Comparison of ENCODE assay signal across 1 cellular context in the genomic region with DNA sequence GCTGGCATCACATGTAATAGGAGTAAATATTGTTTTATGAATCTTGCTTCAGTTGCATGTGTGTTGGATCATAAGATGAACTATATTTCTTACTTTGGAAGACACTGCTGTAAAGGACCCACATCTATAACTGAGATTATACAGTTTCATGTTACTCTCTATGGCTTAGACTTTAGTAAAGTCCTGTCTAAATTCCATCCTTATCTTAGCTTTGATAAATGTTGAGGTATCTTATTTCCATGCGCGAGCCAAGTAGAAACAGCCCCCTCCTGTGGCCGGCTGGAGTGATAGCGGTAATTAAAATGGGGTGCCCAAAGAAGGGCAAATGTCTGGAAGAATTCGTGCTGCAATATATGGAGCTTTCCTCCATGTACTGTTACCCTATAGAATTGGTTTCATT.
TF ChIP-seq lines count a peak whose summit lies in the region.

No MANE protein-coding gene starts in this region.

TF ChIP-seq in HEK293, 187 proteins besides CTCF, POLR2A, EP300 and RAD21 (continued from another document):
- TF ChIP-seq, protein P1, sequence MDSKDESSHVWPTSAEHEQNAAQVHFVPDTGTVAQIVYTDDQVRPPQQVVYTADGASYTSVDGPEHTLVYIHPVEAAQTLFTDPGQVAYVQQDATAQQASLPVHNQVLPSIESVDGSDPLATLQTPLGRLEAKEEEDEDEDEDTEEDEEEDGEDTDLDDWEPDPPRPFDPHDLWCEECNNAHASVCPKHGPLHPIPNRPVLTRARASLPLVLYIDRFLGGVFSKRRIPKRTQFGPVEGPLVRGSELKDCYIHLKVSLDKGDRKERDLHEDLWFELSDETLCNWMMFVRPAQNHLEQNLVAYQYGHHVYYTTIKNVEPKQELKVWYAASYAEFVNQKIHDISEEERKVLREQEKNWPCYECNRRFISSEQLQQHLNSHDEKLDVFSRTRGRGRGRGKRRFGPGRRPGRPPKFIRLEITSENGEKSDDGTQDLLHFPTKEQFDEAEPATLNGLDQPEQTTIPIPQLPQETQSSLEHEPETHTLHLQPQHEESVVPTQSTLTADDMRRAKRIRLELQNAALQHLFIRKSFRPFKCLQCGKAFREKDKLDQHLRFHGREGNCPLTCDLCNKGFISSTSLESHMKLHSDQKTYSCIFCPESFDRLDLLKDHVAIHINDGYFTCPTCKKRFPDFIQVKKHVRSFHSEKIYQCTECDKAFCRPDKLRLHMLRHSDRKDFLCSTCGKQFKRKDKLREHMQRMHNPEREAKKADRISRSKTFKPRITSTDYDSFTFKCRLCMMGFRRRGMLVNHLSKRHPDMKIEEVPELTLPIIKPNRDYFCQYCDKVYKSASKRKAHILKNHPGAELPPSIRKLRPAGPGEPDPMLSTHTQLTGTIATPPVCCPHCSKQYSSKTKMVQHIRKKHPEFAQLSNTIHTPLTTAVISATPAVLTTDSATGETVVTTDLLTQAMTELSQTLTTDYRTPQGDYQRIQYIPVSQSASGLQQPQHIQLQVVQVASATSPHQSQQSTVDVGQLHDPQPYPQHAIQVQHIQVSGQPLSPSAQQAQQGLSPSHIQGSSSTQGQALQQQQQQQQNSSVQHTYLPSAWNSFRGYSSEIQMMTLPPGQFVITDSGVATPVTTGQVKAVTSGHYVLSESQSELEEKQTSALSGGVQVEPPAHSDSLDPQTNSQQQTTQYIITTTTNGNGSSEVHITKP (tag by site-specific recombination; IDR thresholded peaks at IDR 0.05), result peak; percentile 31; the same call in 1 of the 2 replicates
- TF ChIP-seq SP7 (tag by site-specific recombination; IDR thresholded peaks at IDR 0.05) (peak; percentile 54), ZNF501 (tag by site-specific recombination; IDR thresholded peaks at IDR 0.05) (0 out of 2 replicates have a peak, but pooled peaks have one; percentile 49), ZNF654 (tag by site-specific recombination; IDR thresholded peaks at IDR 0.05; ENCODE audit: low read depth) (peak; percentile 70), HOXC10 (CRISPR knock-in tag; IDR thresholded peaks at IDR 0.05) (no peak), ZNF76 (tag by site-specific recombination; IDR thresholded peaks at IDR 0.05; ENCODE audit: borderline replicate concordance, low read depth) (no peak)
- TF ChIP-seq, protein P2, sequence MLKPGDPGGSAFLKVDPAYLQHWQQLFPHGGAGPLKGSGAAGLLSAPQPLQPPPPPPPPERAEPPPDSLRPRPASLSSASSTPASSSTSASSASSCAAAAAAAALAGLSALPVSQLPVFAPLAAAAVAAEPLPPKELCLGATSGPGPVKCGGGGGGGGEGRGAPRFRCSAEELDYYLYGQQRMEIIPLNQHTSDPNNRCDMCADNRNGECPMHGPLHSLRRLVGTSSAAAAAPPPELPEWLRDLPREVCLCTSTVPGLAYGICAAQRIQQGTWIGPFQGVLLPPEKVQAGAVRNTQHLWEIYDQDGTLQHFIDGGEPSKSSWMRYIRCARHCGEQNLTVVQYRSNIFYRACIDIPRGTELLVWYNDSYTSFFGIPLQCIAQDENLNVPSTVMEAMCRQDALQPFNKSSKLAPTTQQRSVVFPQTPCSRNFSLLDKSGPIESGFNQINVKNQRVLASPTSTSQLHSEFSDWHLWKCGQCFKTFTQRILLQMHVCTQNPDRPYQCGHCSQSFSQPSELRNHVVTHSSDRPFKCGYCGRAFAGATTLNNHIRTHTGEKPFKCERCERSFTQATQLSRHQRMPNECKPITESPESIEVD (tag by site-specific recombination; IDR thresholded peaks at IDR 0.05), result peak; percentile 57
